ENCODE assay signal across 8 cellular contexts in the genomic region with DNA sequence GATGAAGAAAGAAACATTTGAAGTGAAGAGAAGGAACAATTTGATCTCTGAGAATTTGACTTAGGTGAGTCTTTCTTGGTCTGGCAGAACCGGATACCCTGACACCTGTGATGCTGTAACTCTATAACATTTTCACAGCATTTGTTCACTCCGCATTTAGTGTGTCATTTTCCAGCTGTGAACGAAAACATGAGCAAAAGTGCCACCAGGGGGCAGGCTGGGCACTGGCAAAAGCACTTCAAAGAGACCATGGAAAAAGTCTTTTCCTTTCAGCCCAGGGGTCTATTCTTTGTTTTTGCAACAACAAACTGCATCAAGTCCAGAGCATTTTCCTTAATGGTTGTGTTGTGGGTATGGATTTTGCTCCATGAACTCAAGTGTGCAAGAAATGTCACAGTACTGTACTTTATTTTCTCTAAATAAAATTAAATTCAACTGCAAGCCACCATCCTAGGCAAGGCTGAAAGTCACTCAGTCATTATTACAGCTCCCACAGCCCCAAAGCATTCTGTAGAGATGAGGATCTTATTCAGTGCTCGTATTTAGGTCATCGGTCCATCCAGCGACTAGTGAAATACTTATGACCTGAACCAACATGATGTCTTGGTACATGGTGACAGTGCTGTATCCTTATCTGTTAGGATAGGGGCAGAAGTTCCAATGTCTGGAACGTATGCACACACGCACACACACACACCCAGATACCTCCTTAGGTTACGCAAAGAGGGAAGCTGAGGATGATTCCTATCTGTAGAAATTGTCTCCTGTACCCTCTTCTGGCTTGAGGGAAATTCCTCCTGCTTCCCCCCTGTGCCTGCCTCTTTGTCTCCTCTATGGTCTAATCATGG.
DNase-seq lines count a peak whose midpoint lies in the region; ATAC-seq, FAIRE-seq and TF ChIP-seq lines count a peak whose summit lies in the region.

No MANE protein-coding gene starts in this region.

- no peak overlapping the region for H3K4me3 Mint-ChIP-seq in memory B cell

- peak; percentile 94 for FAIRE-seq in H54 (lab: Jason Lieb, UNC)

- DNase-seq in COLO668 (lab: John Stamatoyannopoulos, UW; ENCODE audit: unreplicated experiment) (peak; percentile 50), H54 (ENCODE audit: insufficient read length, low spot score) (peak; percentile 15), NCI-H2196 treated with DMSO at 0.1 percent for 48 hours (lab: John Stamatoyannopoulos, UW; ENCODE audit: unreplicated experiment) (peak; percentile 0), ecto neural progenitor cell (ENCODE audit: low spot score) (peak; percentile 71), memory B cell (ENCODE audit: low spot score in 2 of 2) (peak; percentile 39 to 49)
- DNase-seq in activated CD4-positive, alpha-beta T cell treated with anti-CD3 and anti-CD28 coated beads, Interleukin-2, amount 50 U/mL, for 4 hours, result peak; percentile 63 to 67
- DNase-seq in stimulated activated CD8-positive, alpha-beta memory T cell treated with anti-CD3 and anti-CD28 coated beads, Interleukin-15, amount 100 ng/mL, for 4 hours (ENCODE audit: low read depth in 2 of 2), result peak; percentile 21 to 39

- no peak overlapping the region for H3K27ac Mint-ChIP-seq in memory B cell

- H3K27me3 Mint-ChIP-seq in memory B cell, result peaks cover 4% of the 10 kb centered on the region

- peak; percentile 51 for ATAC-seq in memory B cell (ENCODE audit: low read depth)
- no peak for ATAC-seq in HG02763 (IDR thresholded peaks at IDR 0.05; ENCODE audit: unreplicated experiment)

- TF ChIP-seq POLR2A in H54 (IDR thresholded peaks at IDR 0.05; ENCODE audit: low read depth, low read length), result no peak

- no peaks in the 10 kb centered on the region for H3K9me3 Mint-ChIP-seq in memory B cell

- H3K4me1 Mint-ChIP-seq in memory B cell, result no peaks in the 10 kb centered on the region

- H3K36me3 Mint-ChIP-seq in memory B cell, result no peaks in the 10 kb centered on the region

Comparison
In these comparisons a context has a peak if more than half of its experiments do, and no peak if none do; other contexts are left out.
1. DNase-seq: peak in every context shown above with its lines; median percentile 71 in ecto neural progenitor cell; 65 in activated CD4-positive, alpha-beta T cell treated with anti-CD3 and anti-CD28 coated beads, Interleukin-2, amount 50 U/mL, for 4 hours; 50 in COLO668; 44 in memory B cell; 30 in stimulated activated CD8-positive, alpha-beta memory T cell treated with anti-CD3 and anti-CD28 coated beads, Interleukin-15, amount 100 ng/mL, for 4 hours; 15 in H54; 0 in NCI-H2196 treated with DMSO at 0.1 percent for 48 hours.